Comparison of ENCODE assay signal across 7 cellular contexts in the genomic region with DNA sequence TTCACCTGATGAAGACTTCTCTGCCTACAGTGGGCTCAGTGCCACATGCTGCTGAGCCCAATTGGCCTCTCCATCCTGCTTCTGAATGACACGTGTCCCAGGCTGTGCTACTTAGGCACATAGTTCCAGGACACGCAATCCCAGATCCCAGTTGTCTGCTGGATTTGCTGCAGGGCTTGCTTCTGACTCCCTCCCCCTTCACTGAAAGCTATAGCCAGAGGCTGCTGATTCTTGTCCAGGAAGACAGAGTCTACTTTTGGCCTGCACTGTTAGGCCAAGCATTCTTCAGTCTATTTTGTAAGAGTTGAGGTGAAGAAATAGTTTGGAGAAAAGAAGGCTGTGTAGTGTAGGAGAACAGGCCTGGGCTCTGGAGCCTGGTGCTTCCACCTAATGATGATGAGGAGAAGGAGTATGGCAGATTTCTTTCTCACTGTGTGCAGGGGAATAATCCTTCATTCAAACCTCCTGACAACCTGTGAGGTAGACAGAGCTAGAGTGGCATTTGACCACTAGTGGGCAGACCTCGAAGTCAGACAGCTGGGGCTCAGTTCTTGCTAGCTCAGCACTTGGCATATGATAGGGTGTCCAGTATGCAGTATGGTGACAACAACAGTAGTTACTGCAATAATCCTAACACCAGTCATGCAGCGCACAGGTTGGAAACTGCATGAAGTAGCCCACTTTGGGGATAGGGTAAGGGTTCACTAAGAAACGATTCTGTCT. TPM values are rescaled to one million over a fixed set of nuclear protein-coding genes. Genes with fewer than 3 reads are reported as not detected.
DNase-seq lines count a peak whose midpoint lies in the region; ATAC-seq and TF ChIP-seq lines count a peak whose summit lies in the region.

No MANE protein-coding gene starts in this region.

- no peak overlapping the region for H3K4me3 Mint-ChIP-seq in activated CD8-positive, alpha-beta T cell treated with anti-CD3 and anti-CD28 coated beads, Interleukin-2, amount 10 ng/mL, durations not matched to agents 7 days and 5 days

- intact Hi-C loops in uterus (cut with DNase I; ENCODE audit: low total_unique reads): no loop called here

- H3K27me3 ChIP-seq in uterus: no peaks in the 10 kb centered on the region

- H3K4me1 ChIP-seq in uterus: peaks cover 0 to 3% of the 10 kb centered on the region in 2 donors

- peak; percentile 63 for DNase-seq in ELR (ENCODE audit: low read depth)
- no peak for DNase-seq in HFF-Myc (ENCODE audit: extremely low read depth, low read depth)
- no peak for DNase-seq in activated CD8-positive, alpha-beta T cell treated with anti-CD3 and anti-CD28 coated beads, Interleukin-2, amount 10 ng/mL, durations not matched to agents 7 days and 5 days
- DNase-seq in iPS-NIHi11 (ENCODE audit: low spot score): peak; percentile 58
- DNase-seq in uterus: peak; percentile 67 to 72

- POLR2A ChIA-PET in activated CD8-positive, alpha-beta T cell treated with anti-CD3 and anti-CD28 coated beads, Interleukin-2, amount 10 ng/mL, durations not matched to agents 7 days and 5 days (lab: Charles Lee): no interaction called here

- no peaks in the 10 kb centered on the region for H3K9me3 Mint-ChIP-seq in activated CD8-positive, alpha-beta T cell treated with anti-CD3 and anti-CD28 coated beads, Interleukin-2, amount 10 ng/mL, durations not matched to agents 7 days and 5 days (ENCODE audit: insufficient read depth)

- no peaks in the 10 kb centered on the region for H3K36me3 Mint-ChIP-seq in activated CD8-positive, alpha-beta T cell treated with anti-CD3 and anti-CD28 coated beads, Interleukin-2, amount 10 ng/mL, durations not matched to agents 7 days and 5 days (ENCODE audit: low read depth)

- ATAC-seq in activated CD8-positive, alpha-beta T cell treated with anti-CD3 and anti-CD28 coated beads, Interleukin-2, amount 10 ng/mL, durations not matched to agents 7 days and 5 days: peak; percentile 49
- ATAC-seq in GM19324 (IDR thresholded peaks at IDR 0.05; ENCODE audit: low FRiP score, unreplicated experiment): no peak
- ATAC-seq in HG03442 (IDR thresholded peaks at IDR 0.05; ENCODE audit: unreplicated experiment): no peak

- no peak overlapping the region for H3K4me3 ChIP-seq in HFF-Myc (replicated peaks; ENCODE audit: low read depth, low read length)
- H3K4me3 ChIP-seq in uterus: no peak overlapping the region

- peak overlapping the region; percentile 30 to 68 for H3K27ac ChIP-seq in uterus

- peaks cover under 1% of the 10 kb centered on the region for H3K4me1 Mint-ChIP-seq in activated CD8-positive, alpha-beta T cell treated with anti-CD3 and anti-CD28 coated beads, Interleukin-2, amount 10 ng/mL, durations not matched to agents 7 days and 5 days (ENCODE audit: low read depth)

- H3K36me3 ChIP-seq in uterus: no peaks in the 10 kb centered on the region

- no peak for TF ChIP-seq POLR2A in uterus (IDR thresholded peaks at IDR 0.05)

- no peaks in the 10 kb centered on the region for H3K9me3 ChIP-seq in uterus

- H3K27ac Mint-ChIP-seq in activated CD8-positive, alpha-beta T cell treated with anti-CD3 and anti-CD28 coated beads, Interleukin-2, amount 10 ng/mL, durations not matched to agents 7 days and 5 days: no peak overlapping the region

- CTCF ChIA-PET in activated CD8-positive, alpha-beta T cell treated with anti-CD3 and anti-CD28 coated beads, Interleukin-2, amount 10 ng/mL, durations not matched to agents 7 days and 5 days (lab: Charles Lee): interaction anchor here (0.9 to 1.5 kb wide), 3 partner anchors 11 to 21 kb away, joined by 3 to 4 read pairs (median 4); no protein-coding TSS in a partner anchor

- no peaks in the 10 kb centered on the region for H3K27me3 Mint-ChIP-seq in activated CD8-positive, alpha-beta T cell treated with anti-CD3 and anti-CD28 coated beads, Interleukin-2, amount 10 ng/mL, durations not matched to agents 7 days and 5 days (ENCODE audit: low read depth)

- peak; percentile 61 for TF ChIP-seq CTCF in HFF-Myc (IDR thresholded peaks at IDR 0.05; ENCODE audit: low read depth, low read length, missing control alignments)
- TF ChIP-seq CTCF in uterus (IDR thresholded peaks at IDR 0.05): peak in 2 of 4 experiments; percentile 12 to 16

RNA-seq across cellular contexts. Expression of gene ASPN, which starts 19.5 kb away (rescaled TPM):
- not detected for total RNA-seq in activated CD8-positive, alpha-beta T cell treated with anti-CD3 and anti-CD28 coated beads, Interleukin-2, amount 10 ng/mL, durations not matched to agents 7 days and 5 days
- total RNA-seq in uterus: 100 to 1,000 TPM in 1 of 4 donors, 10 to 100 TPM in 3; 29.5 to 160 (median 73.0) TPM

RNA-seq across cellular contexts. Expression of gene ECM2, which starts 34.0 kb away (rescaled TPM):
- total RNA-seq in activated CD8-positive, alpha-beta T cell treated with anti-CD3 and anti-CD28 coated beads, Interleukin-2, amount 10 ng/mL, durations not matched to agents 7 days and 5 days: not detected
- 10 to 100 TPM; 21.8 to 34.0 (median 27.7) TPM for total RNA-seq in uterus

Comparison
In these comparisons a context has a peak if more than half of its experiments do, and no peak if none do; other contexts are left out.
1. DNase-seq: peak in ELR (single experiment), iPS-NIHi11 (single experiment) and uterus (2 of 2); none in HFF-Myc (single experiment) and activated CD8-positive, alpha-beta T cell treated with anti-CD3 and anti-CD28 coated beads, Interleukin-2, amount 10 ng/mL, durations not matched to agents 7 days and 5 days (single experiment).
2. RNA of gene ASPN, which starts 19.5 kb away (total RNA-seq): 29.5 to 160 TPM in uterus; not detected in activated CD8-positive, alpha-beta T cell treated with anti-CD3 and anti-CD28 coated beads, Interleukin-2, amount 10 ng/mL, durations not matched to agents 7 days and 5 days; every median in the first group is over 10 times any median in the second.
3. RNA of gene ECM2, which starts 34.0 kb away (total RNA-seq): 21.8 to 34.0 TPM in uterus; not detected in activated CD8-positive, alpha-beta T cell treated with anti-CD3 and anti-CD28 coated beads, Interleukin-2, amount 10 ng/mL, durations not matched to agents 7 days and 5 days; every median in the first group is over 10 times any median in the second.